Comparison of ENCODE assay signal across 27 cellular contexts in genomic region chr5:15026944-15027343, GRCh38.
DNase-seq lines count a peak whose midpoint lies in the region; ATAC-seq and TF ChIP-seq lines count a peak whose summit lies in the region.
"Had no signal": no experiment of that assay in that cellular context is flagged by ENCODE, and none has a peak within 500 bp of the region (broad histone marks: within the 10 kb centered on the region; RNA-seq: fewer than 3 reads in every experiment).

No MANE protein-coding gene starts in this region.

- no peak overlapping the region for H3K27ac Mint-ChIP-seq in WTC11
- H3K27ac Mint-ChIP-seq in nephron progenitor cell = peak overlapping the region; percentile 25
- H3K27ac Mint-ChIP-seq: activated B cell treated with CpG ODN at 0.5 μM for 24 hours; activated CD8-positive, alpha-beta memory T cell treated with anti-CD3 and anti-CD28 coated beads, Interleukin-2, amount 10 ng/mL, durations not matched to agents 7 days and 5 days; activated T-cell treated with anti-CD3 and anti-CD28 coated beads, Interleukin-2, amount 50 U/mL, for 72 hours; IgD-negative memory B cell; stimulated activated naive CD8-positive, alpha-beta T cell treated with anti-CD3 and anti-CD28 coated beads, Interleukin-15, amount 100 ng/mL, for 72 hours had no signal

- H3K36me3 Mint-ChIP-seq in WTC11 = no peaks in the 10 kb centered on the region
- H3K36me3 Mint-ChIP-seq in nephron progenitor cell (ENCODE audit: low read depth) = no peaks in the 10 kb centered on the region
- H3K36me3 Mint-ChIP-seq: activated CD8-positive, alpha-beta memory T cell treated with anti-CD3 and anti-CD28 coated beads, Interleukin-2, amount 10 ng/mL, durations not matched to agents 7 days and 5 days had no signal

- H3K4me3 Mint-ChIP-seq in WTC11 (no peak overlapping the region), nephron progenitor cell (no peak overlapping the region)
- H3K4me3 Mint-ChIP-seq: activated B cell treated with CpG ODN at 0.5 μM for 24 hours; activated CD8-positive, alpha-beta memory T cell treated with anti-CD3 and anti-CD28 coated beads, Interleukin-2, amount 10 ng/mL, durations not matched to agents 7 days and 5 days; activated T-cell treated with anti-CD3 and anti-CD28 coated beads, Interleukin-2, amount 50 U/mL, for 72 hours; IgD-negative memory B cell; naive thymus-derived CD8-positive, alpha-beta T cell; stimulated activated naive CD8-positive, alpha-beta T cell treated with anti-CD3 and anti-CD28 coated beads, Interleukin-15, amount 100 ng/mL, for 72 hours had no signal

- POLR2A ChIA-PET in WTC11 (lab: Charles Lee) = no interaction called here

- H3K27me3 Mint-ChIP-seq in WTC11 (ENCODE audit: low read depth) (peaks cover 84% of the 10 kb centered on the region), nephron progenitor cell (ENCODE audit: low read depth, poor library complexity) (peaks cover 11% of the 10 kb centered on the region)

- peak; percentile 95 for ATAC-seq in WTC11
- no peak for ATAC-seq in GM19452 (IDR thresholded peaks at IDR 0.05; ENCODE audit: unreplicated experiment)
- ATAC-seq: activated CD8-positive, alpha-beta memory T cell treated with anti-CD3 and anti-CD28 coated beads, Interleukin-2, amount 10 ng/mL, durations not matched to agents 7 days and 5 days; activated T-cell treated with anti-CD3 and anti-CD28 coated beads, Interleukin-2, amount 50 U/mL, for 72 hours; gastroesophageal sphincter; naive thymus-derived CD8-positive, alpha-beta T cell; stimulated activated naive CD8-positive, alpha-beta T cell treated with anti-CD3 and anti-CD28 coated beads, Interleukin-15, amount 100 ng/mL, for 72 hours had no signal

- peaks cover 30% of the 10 kb centered on the region for H3K4me1 Mint-ChIP-seq in WTC11
- peaks cover 7% of the 10 kb centered on the region for H3K4me1 Mint-ChIP-seq in nephron progenitor cell
- H3K4me1 Mint-ChIP-seq: activated B cell treated with CpG ODN at 0.5 μM for 24 hours; activated CD8-positive, alpha-beta memory T cell treated with anti-CD3 and anti-CD28 coated beads, Interleukin-2, amount 10 ng/mL, durations not matched to agents 7 days and 5 days; IgD-negative memory B cell had no signal

- TF ChIP-seq CTCF in WTC11 (IDR thresholded peaks at IDR 0.05) = no peak
- TF ChIP-seq CTCF in nephron progenitor cell (IDR thresholded peaks at IDR 0.05) = no peak

- CTCF ChIA-PET in WTC11 (lab: Charles Lee) = interaction anchor here (0.6 to 1.7 kb wide), 5 partner anchors 23 to 822 kb away, joined by 3 to 8 read pairs (median 4); no protein-coding TSS in a partner anchor

- DNase-seq in ELF-1 (ENCODE audit: low read depth, low spot score) (peak; percentile 28), NCI-H345 (lab: John Stamatoyannopoulos, UW) (peak; percentile 83), WTC11 (ENCODE audit: low spot score) (no peak), nephron progenitor cell (no peak), NCI-H526 (lab: John Stamatoyannopoulos, UW) (no peak), NCI-H2171 treated with DMSO at 0.1 percent for 48 hours (lab: John Stamatoyannopoulos, UW) (no peak)
- DNase-seq: activated B cell treated with CpG ODN at 0.5 μM for 24 hours; activated CD4-positive, alpha-beta T cell treated with anti-CD3 and anti-CD28 coated beads, Interleukin-2, amount 50 U/mL, for 1 hour; activated CD8-positive, alpha-beta memory T cell treated with anti-CD3 and anti-CD28 coated beads, Interleukin-2, amount 10 ng/mL, durations not matched to agents 7 days and 5 days; activated naive CD4-positive, alpha-beta T cell; activated T-cell treated with anti-CD3 and anti-CD28 coated beads, Interleukin-2, amount 50 U/mL, for 72 hours; Caco-2; dermis blood vessel endothelial cell; hypothalamus; left ventricle myocardium superior; midbrain; naive thymus-derived CD8-positive, alpha-beta T cell; NCI-H187 treated with DMSO at 0.1 percent for 48 hours; occipital lobe; Peyer's patch; SIG-M5; stimulated activated naive CD8-positive, alpha-beta T cell treated with anti-CD3 and anti-CD28 coated beads, Interleukin-15, amount 100 ng/mL, for 72 hours; T1000; thyroid gland had no signal

- H3K9me3 Mint-ChIP-seq in WTC11 (peaks cover 13% of the 10 kb centered on the region; the same call in 1 of the 2 replicates), nephron progenitor cell (no peaks in the 10 kb centered on the region)
- H3K9me3 Mint-ChIP-seq: activated B cell treated with CpG ODN at 0.5 μM for 24 hours; activated T-cell treated with anti-CD3 and anti-CD28 coated beads, Interleukin-2, amount 50 U/mL, for 72 hours had no signal

TF ChIP-seq in WTC11, 78 proteins besides CTCF, POLR2A, EP300 and RAD21 (continues in another document):
- TF ChIP-seq SP1 (CRISPR knock-in tag; conservative IDR thresholded peaks at IDR 0.05) (no peak), GRHL2 (CRISPR knock-in tag; IDR thresholded peaks at IDR 0.05; ENCODE audit: insufficient replicate concordance, severe bottlenecking) (no peak), TEAD1 (CRISPR knock-in tag; IDR thresholded peaks at IDR 0.05) (peak; percentile 48; the same call in 1 of the 2 replicates), ATF1 (CRISPR knock-in tag; IDR thresholded peaks at IDR 0.05) (no peak), ATF6 (CRISPR knock-in tag; IDR thresholded peaks at IDR 0.05) (no peak), FOXK1 (CRISPR knock-in tag; IDR thresholded peaks at IDR 0.05) (peak; percentile 68; the same call in 1 of the 2 replicates), SMAD3 (CRISPR knock-in tag; IDR thresholded peaks at IDR 0.05; ENCODE audit: borderline replicate concordance) (no peak)
- TF ChIP-seq, protein P1, sequence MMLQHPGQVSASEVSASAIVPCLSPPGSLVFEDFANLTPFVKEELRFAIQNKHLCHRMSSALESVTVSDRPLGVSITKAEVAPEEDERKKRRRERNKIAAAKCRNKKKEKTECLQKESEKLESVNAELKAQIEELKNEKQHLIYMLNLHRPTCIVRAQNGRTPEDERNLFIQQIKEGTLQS (CRISPR knock-in tag; conservative IDR thresholded peaks at IDR 0.05) = no peak
- TF ChIP-seq, protein P2, sequence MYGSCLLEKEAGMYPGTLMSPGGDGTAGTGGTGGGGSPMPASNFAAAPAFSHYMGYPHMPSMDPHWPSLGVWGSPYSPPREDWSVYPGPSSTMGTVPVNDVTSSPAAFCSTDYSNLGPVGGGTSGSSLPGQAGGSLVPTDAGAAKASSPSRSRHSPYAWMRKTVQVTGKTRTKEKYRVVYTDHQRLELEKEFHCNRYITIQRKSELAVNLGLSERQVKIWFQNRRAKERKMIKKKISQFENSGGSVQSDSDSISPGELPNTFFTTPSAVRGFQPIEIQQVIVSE (CRISPR knock-in tag; IDR thresholded peaks at IDR 0.05; ENCODE audit: borderline replicate concordance) = no peak
- TF ChIP-seq, protein P3, sequence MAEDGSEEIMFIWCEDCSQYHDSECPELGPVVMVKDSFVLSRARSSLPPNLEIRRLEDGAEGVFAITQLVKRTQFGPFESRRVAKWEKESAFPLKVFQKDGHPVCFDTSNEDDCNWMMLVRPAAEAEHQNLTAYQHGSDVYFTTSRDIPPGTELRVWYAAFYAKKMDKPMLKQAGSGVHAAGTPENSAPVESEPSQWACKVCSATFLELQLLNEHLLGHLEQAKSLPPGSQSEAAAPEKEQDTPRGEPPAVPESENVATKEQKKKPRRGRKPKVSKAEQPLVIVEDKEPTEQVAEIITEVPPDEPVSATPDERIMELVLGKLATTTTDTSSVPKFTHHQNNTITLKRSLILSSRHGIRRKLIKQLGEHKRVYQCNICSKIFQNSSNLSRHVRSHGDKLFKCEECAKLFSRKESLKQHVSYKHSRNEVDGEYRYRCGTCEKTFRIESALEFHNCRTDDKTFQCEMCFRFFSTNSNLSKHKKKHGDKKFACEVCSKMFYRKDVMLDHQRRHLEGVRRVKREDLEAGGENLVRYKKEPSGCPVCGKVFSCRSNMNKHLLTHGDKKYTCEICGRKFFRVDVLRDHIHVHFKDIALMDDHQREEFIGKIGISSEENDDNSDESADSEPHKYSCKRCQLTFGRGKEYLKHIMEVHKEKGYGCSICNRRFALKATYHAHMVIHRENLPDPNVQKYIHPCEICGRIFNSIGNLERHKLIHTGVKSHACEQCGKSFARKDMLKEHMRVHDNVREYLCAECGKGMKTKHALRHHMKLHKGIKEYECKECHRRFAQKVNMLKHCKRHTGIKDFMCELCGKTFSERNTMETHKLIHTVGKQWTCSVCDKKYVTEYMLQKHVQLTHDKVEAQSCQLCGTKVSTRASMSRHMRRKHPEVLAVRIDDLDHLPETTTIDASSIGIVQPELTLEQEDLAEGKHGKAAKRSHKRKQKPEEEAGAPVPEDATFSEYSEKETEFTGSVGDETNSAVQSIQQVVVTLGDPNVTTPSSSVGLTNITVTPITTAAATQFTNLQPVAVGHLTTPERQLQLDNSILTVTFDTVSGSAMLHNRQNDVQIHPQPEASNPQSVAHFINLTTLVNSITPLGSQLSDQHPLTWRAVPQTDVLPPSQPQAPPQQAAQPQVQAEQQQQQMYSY (CRISPR knock-in tag; IDR thresholded peaks at IDR 0.05) = no peak

Comparison
In these comparisons a context has a peak if more than half of its experiments do, and no peak if none do; other contexts are left out.
1. DNase-seq: peak in ELF-1 (single experiment) and NCI-H345 (single experiment); none in WTC11 (single experiment), nephron progenitor cell (single experiment), NCI-H526 (0 of 2) and NCI-H2171 treated with DMSO at 0.1 percent for 48 hours (single experiment).